ENCODE assay signal across 8 cellular contexts in the genomic region with DNA sequence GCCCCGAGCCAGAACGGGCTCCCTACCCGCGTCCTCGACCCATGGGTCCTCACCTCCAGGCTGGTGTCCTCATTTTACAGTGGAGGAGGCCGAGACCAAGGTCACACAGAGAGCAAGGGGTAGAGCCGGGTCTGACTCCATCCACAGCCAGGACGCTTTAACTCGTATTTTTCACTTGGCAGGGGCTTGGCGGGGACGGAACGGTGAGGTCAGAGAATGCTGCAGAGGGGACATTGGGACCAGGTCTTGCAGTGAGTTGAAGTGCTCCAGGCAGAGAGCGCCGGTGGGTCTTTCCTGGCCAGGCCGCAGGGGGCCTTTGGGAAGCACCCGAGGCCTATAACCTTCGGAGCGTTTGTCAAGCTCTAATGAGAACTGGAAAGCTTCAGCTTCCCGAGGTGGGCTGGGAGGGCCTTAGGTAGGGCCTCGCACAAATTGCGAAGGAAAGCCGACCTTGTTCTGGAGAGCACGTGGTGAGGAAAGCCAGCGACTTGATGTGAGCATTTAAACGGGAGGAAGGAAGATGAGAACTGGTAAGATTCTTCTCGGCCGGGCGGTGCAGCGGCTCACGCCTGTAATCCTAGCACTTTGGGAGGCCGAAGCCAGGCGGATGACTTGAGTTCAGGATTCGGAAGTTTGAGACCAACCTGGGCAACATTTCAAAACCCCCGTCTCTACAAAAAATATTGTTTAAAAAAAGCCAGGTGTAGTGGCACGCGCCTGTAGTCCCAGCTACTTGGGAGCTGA. TPM values are rescaled to one million over a fixed set of nuclear protein-coding genes. Genes with fewer than 3 reads are reported as not detected.
DNase-seq lines count a peak whose midpoint lies in the region; ATAC-seq and TF ChIP-seq lines count a peak whose summit lies in the region.

No MANE protein-coding gene starts in this region.

- DNase-seq in activated T-cell treated with anti-CD3 and anti-CD28 coated beads, Interleukin-2, amount 50 U/mL, for 72 hours, result no peak
- DNase-seq in activated T-cell treated with anti-CD3 and anti-CD28 coated beads for 4 hours (no peak), adrenal gland (peak in 4 of 7 donors; percentile 35 to 59 (median 45)), kidney tubule cell (ENCODE audit: low spot score) (peak; percentile 27), thoracic aorta (ENCODE audit: low spot score) (no peak), GM10266 (ENCODE audit: extremely low spot score) (no peak), A172 (ENCODE audit: low spot score) (no peak)

- H3K27me3 Mint-ChIP-seq in activated T-cell treated with anti-CD3 and anti-CD28 coated beads, Interleukin-2, amount 50 U/mL, for 72 hours (ENCODE audit: low read depth), result no peaks in the 10 kb centered on the region

- H3K27me3 ChIP-seq in adrenal gland, result no peaks in the 10 kb centered on the region
- no peaks in the 10 kb centered on the region for H3K27me3 ChIP-seq in thoracic aorta (replicated peaks; ENCODE audit: insufficient read depth)

- H3K4me3 ChIP-seq in adrenal gland, result peak overlapping the region; percentile 10 to 86 (median 52)
- H3K4me3 ChIP-seq in thoracic aorta, result peak overlapping the region; percentile 70

- no peaks in the 10 kb centered on the region for H3K9me3 ChIP-seq in adrenal gland (replicated peaks in 1 of 3)
- no peaks in the 10 kb centered on the region for H3K9me3 ChIP-seq in thoracic aorta

- H3K36me3 ChIP-seq in adrenal gland (replicated peaks in 1 of 2) (no peaks in the 10 kb centered on the region), thoracic aorta (no peaks in the 10 kb centered on the region)

- ATAC-seq in activated T-cell treated with anti-CD3 and anti-CD28 coated beads, Interleukin-2, amount 50 U/mL, for 72 hours (replicated peaks in 1 of 2), result peak in 1 of 2 donors; percentile 2
- ATAC-seq in thoracic aorta (ENCODE audit: insufficient number of reproducible peaks, low FRiP score, low read depth) (no peak), HG02970 (IDR thresholded peaks at IDR 0.05; ENCODE audit: low FRiP score, unreplicated experiment) (no peak)

- peaks cover 40 to 44% of the 10 kb centered on the region in 2 donors for H3K4me1 ChIP-seq in adrenal gland (replicated peaks in 1 of 2)
- peaks cover 36 to 43% of the 10 kb centered on the region in 2 donors for H3K4me1 ChIP-seq in thoracic aorta (ENCODE audit: control insufficient read depth in 1 of 2, low read depth in 2 of 2)

- H3K36me3 Mint-ChIP-seq in activated T-cell treated with anti-CD3 and anti-CD28 coated beads, Interleukin-2, amount 50 U/mL, for 72 hours (ENCODE audit: insufficient read depth in 2 of 2), result no peaks in the 10 kb centered on the region

- no peak for TF ChIP-seq POLR2A in adrenal gland (IDR thresholded peaks at IDR 0.05)

- no peaks in the 10 kb centered on the region for H3K9me3 Mint-ChIP-seq in activated T-cell treated with anti-CD3 and anti-CD28 coated beads, Interleukin-2, amount 50 U/mL, for 72 hours

- TF ChIP-seq CTCF in adrenal gland (IDR thresholded peaks at IDR 0.05) (no peak), thoracic aorta (IDR thresholded peaks at IDR 0.05) (no peak), GM10266 (IDR thresholded peaks at IDR 0.05; ENCODE audit: control insufficient read depth, insufficient read depth, low read depth, missing control alignments) (no peak)

- intact Hi-C loops in adrenal gland (cut with DNase I), result no loop called here

- peak overlapping the region in 3 of 5 donors; percentile 13 to 96 (median 89) for H3K27ac ChIP-seq in adrenal gland
- no peak overlapping the region for H3K27ac ChIP-seq in thoracic aorta

- peaks cover 32% of the 10 kb centered on the region for H3K4me1 Mint-ChIP-seq in activated T-cell treated with anti-CD3 and anti-CD28 coated beads, Interleukin-2, amount 50 U/mL, for 72 hours (ENCODE audit: low read depth)

- 58 to 65% (median 61%) methylated on average over 31 to 36 of the region's 36 CpGs for WGBS in adrenal gland, 4 donors

- peak overlapping the region; percentile 93 to 95 for H3K4me3 Mint-ChIP-seq in activated T-cell treated with anti-CD3 and anti-CD28 coated beads, Interleukin-2, amount 50 U/mL, for 72 hours

- H3K27ac Mint-ChIP-seq in activated T-cell treated with anti-CD3 and anti-CD28 coated beads, Interleukin-2, amount 50 U/mL, for 72 hours, result peak overlapping the region; percentile 86

RNA-seq across cellular contexts. Expression of a gene that starts 0.9 kb away (rescaled TPM):
- 10 to 100 TPM; 32.1 to 49.7 TPM for total RNA-seq in activated T-cell treated with anti-CD3 and anti-CD28 coated beads, Interleukin-2, amount 50 U/mL, for 72 hours
- total RNA-seq in adrenal gland, result 100 to 1,000 TPM; 116 to 191 (median 135) TPM
- 100 to 1,000 TPM in 2 of 3 donors, 10 to 100 TPM in 1; 57.6 to 118 (median 109) TPM for polyA plus RNA-seq in adrenal gland
- total RNA-seq in thoracic aorta, result 10 to 100 TPM; 36.3 to 65.4 TPM
- 52.2 and 55.9 TPM in 2 replicates for total RNA-seq in A172 (2014; rRNA removed; shearing (Covaris generic))

RNA-seq across cellular contexts. Expression of a gene that starts 37.0 kb away (rescaled TPM):
- under 1 TPM in 1 of 2 donors, not detected in 1; 0.14 TPM for total RNA-seq in activated T-cell treated with anti-CD3 and anti-CD28 coated beads, Interleukin-2, amount 50 U/mL, for 72 hours
- total RNA-seq in adrenal gland (1 to 10 TPM in 1 of 8 donors, under 1 TPM in 4, not detected in 3; 0.10 to 1.5 (median 0.17) TPM), thoracic aorta (under 1 TPM in 1 of 2 donors, not detected in 1; 0.14 TPM)
- polyA plus RNA-seq in adrenal gland, result 1 to 10 TPM in 1 of 3 donors, under 1 TPM in 2; 0.59 to 4.7 (median 0.77) TPM
- not detected in 2 replicates for total RNA-seq in A172 (2014; rRNA removed; shearing (Covaris generic))

Comparison
In these comparisons a context has a peak if more than half of its experiments do, and no peak if none do; other contexts are left out.
1. DNase-seq: peak in adrenal gland (4 of 7) and kidney tubule cell (single experiment); none in activated T-cell treated with anti-CD3 and anti-CD28 coated beads, Interleukin-2, amount 50 U/mL, for 72 hours (0 of 2), activated T-cell treated with anti-CD3 and anti-CD28 coated beads for 4 hours (single experiment), thoracic aorta (single experiment), GM10266 (single experiment) and A172 (single experiment).
2. H3K27ac ChIP-seq: peak in adrenal gland (3 of 5); none in thoracic aorta (0 of 2).